ENCODE assay signal across 1 cellular context in the genomic region with DNA sequence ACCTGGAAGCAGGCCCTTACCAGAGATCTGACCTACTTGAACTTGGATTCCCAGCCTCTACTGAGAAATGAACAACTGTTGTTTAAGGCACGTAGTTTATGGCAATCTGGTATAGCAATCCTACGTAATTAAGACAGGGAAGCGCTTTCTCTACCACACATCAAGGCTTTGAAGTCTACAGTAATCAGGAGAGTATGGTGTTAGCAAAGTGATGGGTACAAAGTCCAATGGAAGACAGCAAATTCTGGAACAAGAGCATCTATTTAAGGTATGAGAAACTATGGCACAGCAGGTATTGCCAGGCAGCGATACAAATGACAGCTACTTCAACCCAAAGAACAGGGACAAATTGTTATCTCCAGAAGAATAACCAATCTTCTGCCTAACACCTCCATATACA.
TF ChIP-seq lines count a peak whose summit lies in the region.

No MANE protein-coding gene starts in this region.

TF ChIP-seq in HepG2, 621 proteins besides CTCF, POLR2A, EP300 and RAD21 (continues in another document):
- TF ChIP-seq FOXA3 (CRISPR knock-in tag; IDR thresholded peaks at IDR 0.05): 0 out of 2 replicates have a peak, but pooled peaks have one; percentile 45
- 0 out of 2 replicates have a peak, but pooled peaks have one; percentile 17 for TF ChIP-seq NCOA2 (CRISPR knock-in tag; IDR thresholded peaks at IDR 0.05)
- TF ChIP-seq, protein P1, sequence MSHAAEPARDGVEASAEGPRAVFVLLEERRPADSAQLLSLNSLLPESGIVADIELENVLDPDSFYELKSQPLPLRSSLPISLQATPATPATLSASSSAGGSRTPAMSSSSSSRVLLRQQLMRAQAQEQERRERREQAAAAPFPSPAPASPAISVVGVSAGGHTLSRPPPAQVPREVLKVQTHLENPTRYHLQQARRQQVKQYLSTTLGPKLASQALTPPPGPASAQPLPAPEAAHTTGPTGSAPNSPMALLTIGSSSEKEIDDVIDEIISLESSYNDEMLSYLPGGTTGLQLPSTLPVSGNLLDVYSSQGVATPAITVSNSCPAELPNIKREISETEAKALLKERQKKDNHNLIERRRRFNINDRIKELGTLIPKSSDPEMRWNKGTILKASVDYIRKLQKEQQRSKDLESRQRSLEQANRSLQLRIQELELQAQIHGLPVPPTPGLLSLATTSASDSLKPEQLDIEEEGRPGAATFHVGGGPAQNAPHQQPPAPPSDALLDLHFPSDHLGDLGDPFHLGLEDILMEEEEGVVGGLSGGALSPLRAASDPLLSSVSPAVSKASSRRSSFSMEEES (CRISPR knock-in tag; IDR thresholded peaks at IDR 0.05): no peak
- TF ChIP-seq ATF7-NPFF (CRISPR knock-in tag; IDR thresholded peaks at IDR 0.05; ENCODE audit: low read depth): no peak
- no peak for TF ChIP-seq ZNF282 (IDR thresholded peaks at IDR 0.05; ENCODE audit: partially characterized antibody)
- TF ChIP-seq, protein P2, sequence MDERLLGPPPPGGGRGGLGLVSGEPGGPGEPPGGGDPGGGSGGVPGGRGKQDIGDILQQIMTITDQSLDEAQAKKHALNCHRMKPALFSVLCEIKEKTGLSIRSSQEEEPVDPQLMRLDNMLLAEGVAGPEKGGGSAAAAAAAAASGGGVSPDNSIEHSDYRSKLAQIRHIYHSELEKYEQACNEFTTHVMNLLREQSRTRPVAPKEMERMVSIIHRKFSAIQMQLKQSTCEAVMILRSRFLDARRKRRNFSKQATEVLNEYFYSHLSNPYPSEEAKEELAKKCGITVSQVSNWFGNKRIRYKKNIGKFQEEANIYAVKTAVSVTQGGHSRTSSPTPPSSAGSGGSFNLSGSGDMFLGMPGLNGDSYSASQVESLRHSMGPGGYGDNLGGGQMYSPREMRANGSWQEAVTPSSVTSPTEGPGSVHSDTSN (CRISPR knock-in tag; IDR thresholded peaks at IDR 0.05): no peak
- TF ChIP-seq ZNF441 (CRISPR knock-in tag; IDR thresholded peaks at IDR 0.05; ENCODE audit: borderline replicate concordance): no peak
- TF ChIP-seq RBFOX2 (IDR thresholded peaks at IDR 0.05; ENCODE audit: low read depth, low read length): peak; percentile 75
- TF ChIP-seq MBD4 (IDR thresholded peaks at IDR 0.05; ENCODE audit: borderline replicate concordance, low read length): no peak
- TF ChIP-seq ZFP90 (CRISPR knock-in tag; IDR thresholded peaks at IDR 0.05; ENCODE audit: borderline replicate concordance): no peak
- TF ChIP-seq, protein P3, sequence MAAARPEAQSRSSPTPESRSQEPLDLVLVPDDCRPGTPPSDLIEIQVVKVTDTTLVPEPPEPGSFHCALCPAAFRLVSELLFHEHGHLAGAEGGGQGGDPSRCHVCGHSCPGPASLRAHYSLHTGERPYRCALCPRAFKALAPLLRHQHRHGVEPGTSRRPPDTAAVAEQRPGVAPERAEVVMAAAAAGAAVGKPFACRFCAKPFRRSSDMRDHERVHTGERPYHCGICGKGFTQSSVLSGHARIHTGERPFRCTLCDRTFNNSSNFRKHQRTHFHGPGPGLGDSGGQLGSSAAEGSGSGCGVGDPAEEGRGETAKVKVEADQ (CRISPR knock-in tag; IDR thresholded peaks at IDR 0.05; ENCODE audit: borderline replicate concordance): no peak
- TF ChIP-seq ZNF251 (CRISPR knock-in tag; IDR thresholded peaks at IDR 0.05): no peak
- no peak for TF ChIP-seq ZNF530 (CRISPR knock-in tag; IDR thresholded peaks at IDR 0.05; ENCODE audit: low read depth)
- TF ChIP-seq MTF1 (CRISPR knock-in tag; IDR thresholded peaks at IDR 0.05): no peak
- no peak for TF ChIP-seq NR3C1 (CRISPR knock-in tag; IDR thresholded peaks at IDR 0.05)
- no peak for TF ChIP-seq ZNF496 (CRISPR knock-in tag; IDR thresholded peaks at IDR 0.05; ENCODE audit: insufficient replicate concordance)
- TF ChIP-seq, protein P4, sequence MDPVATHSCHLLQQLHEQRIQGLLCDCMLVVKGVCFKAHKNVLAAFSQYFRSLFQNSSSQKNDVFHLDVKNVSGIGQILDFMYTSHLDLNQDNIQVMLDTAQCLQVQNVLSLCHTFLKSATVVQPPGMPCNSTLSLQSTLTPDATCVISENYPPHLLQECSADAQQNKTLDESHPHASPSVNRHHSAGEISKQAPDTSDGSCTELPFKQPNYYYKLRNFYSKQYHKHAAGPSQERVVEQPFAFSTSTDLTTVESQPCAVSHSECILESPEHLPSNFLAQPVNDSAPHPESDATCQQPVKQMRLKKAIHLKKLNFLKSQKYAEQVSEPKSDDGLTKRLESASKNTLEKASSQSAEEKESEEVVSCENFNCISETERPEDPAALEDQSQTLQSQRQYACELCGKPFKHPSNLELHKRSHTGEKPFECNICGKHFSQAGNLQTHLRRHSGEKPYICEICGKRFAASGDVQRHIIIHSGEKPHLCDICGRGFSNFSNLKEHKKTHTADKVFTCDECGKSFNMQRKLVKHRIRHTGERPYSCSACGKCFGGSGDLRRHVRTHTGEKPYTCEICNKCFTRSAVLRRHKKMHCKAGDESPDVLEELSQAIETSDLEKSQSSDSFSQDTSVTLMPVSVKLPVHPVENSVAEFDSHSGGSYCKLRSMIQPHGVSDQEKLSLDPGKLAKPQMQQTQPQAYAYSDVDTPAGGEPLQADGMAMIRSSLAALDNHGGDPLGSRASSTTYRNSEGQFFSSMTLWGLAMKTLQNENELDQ (CRISPR knock-in tag; IDR thresholded peaks at IDR 0.05; ENCODE audit: borderline replicate concordance): no peak
- no peak for TF ChIP-seq ZNF670 (CRISPR knock-in tag; IDR thresholded peaks at IDR 0.05; ENCODE audit: borderline replicate concordance)
- TF ChIP-seq MBNL3 (CRISPR knock-in tag; conservative IDR thresholded peaks at IDR 0.05): no peak
- TF ChIP-seq ZBTB21 (CRISPR knock-in tag; IDR thresholded peaks at IDR 0.05): no peak; the same call in 1 of the 2 replicates
- no peak for TF ChIP-seq ZNF577 (CRISPR knock-in tag; IDR thresholded peaks at IDR 0.05; ENCODE audit: borderline replicate concordance, low read depth)
- TF ChIP-seq ZNF383 (CRISPR knock-in tag; IDR thresholded peaks at IDR 0.05; ENCODE audit: borderline replicate concordance): no peak
- no peak for TF ChIP-seq ZNF256 (CRISPR knock-in tag; conservative IDR thresholded peaks at IDR 0.05)
- TF ChIP-seq, protein P5, sequence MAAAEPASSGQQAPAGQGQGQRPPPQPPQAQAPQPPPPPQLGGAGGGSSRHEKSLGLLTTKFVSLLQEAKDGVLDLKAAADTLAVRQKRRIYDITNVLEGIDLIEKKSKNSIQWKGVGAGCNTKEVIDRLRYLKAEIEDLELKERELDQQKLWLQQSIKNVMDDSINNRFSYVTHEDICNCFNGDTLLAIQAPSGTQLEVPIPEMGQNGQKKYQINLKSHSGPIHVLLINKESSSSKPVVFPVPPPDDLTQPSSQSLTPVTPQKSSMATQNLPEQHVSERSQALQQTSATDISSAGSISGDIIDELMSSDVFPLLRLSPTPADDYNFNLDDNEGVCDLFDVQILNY (CRISPR knock-in tag; conservative IDR thresholded peaks at IDR 0.05): no peak
- peak; percentile 12 for TF ChIP-seq YY1 (IDR thresholded peaks at IDR 0.05; ENCODE audit: insufficient read depth, insufficient replicate concordance, low read depth, low read length)
- TF ChIP-seq, protein P6, sequence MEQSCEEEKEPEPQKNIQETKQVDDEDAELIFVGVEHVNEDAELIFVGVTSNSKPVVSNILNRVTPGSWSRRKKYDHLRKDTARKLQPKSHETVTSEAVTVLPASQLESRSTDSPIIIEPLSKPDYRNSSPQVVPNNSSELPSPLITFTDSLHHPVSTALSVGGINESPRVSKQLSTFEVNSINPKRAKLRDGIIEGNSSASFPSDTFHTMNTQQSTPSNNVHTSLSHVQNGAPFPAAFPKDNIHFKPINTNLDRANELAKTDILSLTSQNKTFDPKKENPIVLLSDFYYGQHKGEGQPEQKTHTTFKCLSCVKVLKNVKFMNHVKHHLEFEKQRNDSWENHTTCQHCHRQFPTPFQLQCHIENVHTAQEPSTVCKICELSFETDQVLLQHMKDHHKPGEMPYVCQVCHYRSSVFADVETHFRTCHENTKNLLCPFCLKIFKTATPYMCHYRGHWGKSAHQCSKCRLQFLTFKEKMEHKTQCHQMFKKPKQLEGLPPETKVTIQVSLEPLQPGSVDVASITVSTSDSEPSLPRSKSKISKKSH (CRISPR knock-in tag; IDR thresholded peaks at IDR 0.05; ENCODE audit: borderline replicate concordance): no peak
- TF ChIP-seq ZSCAN30 (CRISPR knock-in tag; IDR thresholded peaks at IDR 0.05): no peak
- TF ChIP-seq CBFB (CRISPR knock-in tag; IDR thresholded peaks at IDR 0.05): no peak
- TF ChIP-seq, protein P7, sequence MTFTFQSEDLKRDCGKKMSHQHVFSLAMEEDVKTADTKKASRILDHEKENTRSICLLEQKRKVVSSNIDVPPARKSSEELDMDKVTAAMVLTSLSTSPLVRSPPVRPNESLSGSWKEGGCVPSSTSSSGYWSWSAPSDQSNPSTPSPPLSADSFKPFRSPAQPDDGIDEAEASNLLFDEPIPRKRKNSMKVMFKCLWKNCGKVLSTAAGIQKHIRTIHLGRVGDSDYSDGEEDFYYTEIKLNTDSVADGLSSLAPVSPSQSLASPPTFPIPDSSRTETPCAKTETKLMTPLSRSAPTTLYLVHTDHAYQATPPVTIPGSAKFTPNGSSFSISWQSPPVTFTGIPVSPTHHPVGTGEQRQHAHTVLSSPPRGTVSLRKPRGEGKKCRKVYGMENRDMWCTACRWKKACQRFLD (CRISPR knock-in tag; IDR thresholded peaks at IDR 0.05; ENCODE audit: borderline replicate concordance): no peak
- no peak for TF ChIP-seq GLI4 (CRISPR knock-in tag; IDR thresholded peaks at IDR 0.05; ENCODE audit: borderline replicate concordance)
- TF ChIP-seq ZNF317 (CRISPR knock-in tag; IDR thresholded peaks at IDR 0.05): 0 out of 2 replicates have a peak, but pooled peaks have one; percentile 9
- TF ChIP-seq ZNF343 (CRISPR knock-in tag; IDR thresholded peaks at IDR 0.05): 0 out of 2 replicates have a peak, but pooled peaks have one; percentile 7
- TF ChIP-seq NFRKB (IDR thresholded peaks at IDR 0.05): no peak
- TF ChIP-seq ZKSCAN5 (CRISPR knock-in tag; IDR thresholded peaks at IDR 0.05): no peak
- no peak for TF ChIP-seq ZNF468 (CRISPR knock-in tag; IDR thresholded peaks at IDR 0.05)
- TF ChIP-seq MEF2D (CRISPR knock-in tag; IDR thresholded peaks at IDR 0.05): no peak
- TF ChIP-seq, protein P8, sequence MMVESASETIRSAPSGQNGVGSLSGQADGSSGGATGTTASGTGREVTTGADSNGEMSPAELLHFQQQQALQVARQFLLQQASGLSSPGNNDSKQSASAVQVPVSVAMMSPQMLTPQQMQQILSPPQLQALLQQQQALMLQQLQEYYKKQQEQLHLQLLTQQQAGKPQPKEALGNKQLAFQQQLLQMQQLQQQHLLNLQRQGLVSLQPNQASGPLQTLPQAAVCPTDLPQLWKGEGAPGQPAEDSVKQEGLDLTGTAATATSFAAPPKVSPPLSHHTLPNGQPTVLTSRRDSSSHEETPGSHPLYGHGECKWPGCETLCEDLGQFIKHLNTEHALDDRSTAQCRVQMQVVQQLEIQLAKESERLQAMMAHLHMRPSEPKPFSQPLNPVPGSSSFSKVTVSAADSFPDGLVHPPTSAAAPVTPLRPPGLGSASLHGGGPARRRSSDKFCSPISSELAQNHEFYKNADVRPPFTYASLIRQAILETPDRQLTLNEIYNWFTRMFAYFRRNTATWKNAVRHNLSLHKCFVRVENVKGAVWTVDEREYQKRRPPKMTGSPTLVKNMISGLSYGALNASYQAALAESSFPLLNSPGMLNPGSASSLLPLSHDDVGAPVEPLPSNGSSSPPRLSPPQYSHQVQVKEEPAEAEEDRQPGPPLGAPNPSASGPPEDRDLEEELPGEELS (CRISPR knock-in tag; IDR thresholded peaks at IDR 0.05): 0 out of 2 replicates have a peak, but pooled peaks have one; percentile 55
- TF ChIP-seq GFI1 (CRISPR knock-in tag; IDR thresholded peaks at IDR 0.05; ENCODE audit: borderline replicate concordance): no peak
- no peak for TF ChIP-seq ZFYVE20 (CRISPR knock-in tag; IDR thresholded peaks at IDR 0.05; ENCODE audit: borderline replicate concordance, low read depth)
- TF ChIP-seq HNRNPL (IDR thresholded peaks at IDR 0.05; ENCODE audit: low read depth, low read length): no peak
- TF ChIP-seq ELF1 (CRISPR knock-in tag; IDR thresholded peaks at IDR 0.05): no peak
- TF ChIP-seq ZNF543 (CRISPR knock-in tag; IDR thresholded peaks at IDR 0.05): no peak
- 0 out of 2 replicates have a peak, but pooled peaks have one; percentile 36 for TF ChIP-seq SIN3B (IDR thresholded peaks at IDR 0.05; ENCODE audit: low read length)
- no peak for TF ChIP-seq ZNF879 (CRISPR knock-in tag; IDR thresholded peaks at IDR 0.05)
- TF ChIP-seq, protein P9, sequence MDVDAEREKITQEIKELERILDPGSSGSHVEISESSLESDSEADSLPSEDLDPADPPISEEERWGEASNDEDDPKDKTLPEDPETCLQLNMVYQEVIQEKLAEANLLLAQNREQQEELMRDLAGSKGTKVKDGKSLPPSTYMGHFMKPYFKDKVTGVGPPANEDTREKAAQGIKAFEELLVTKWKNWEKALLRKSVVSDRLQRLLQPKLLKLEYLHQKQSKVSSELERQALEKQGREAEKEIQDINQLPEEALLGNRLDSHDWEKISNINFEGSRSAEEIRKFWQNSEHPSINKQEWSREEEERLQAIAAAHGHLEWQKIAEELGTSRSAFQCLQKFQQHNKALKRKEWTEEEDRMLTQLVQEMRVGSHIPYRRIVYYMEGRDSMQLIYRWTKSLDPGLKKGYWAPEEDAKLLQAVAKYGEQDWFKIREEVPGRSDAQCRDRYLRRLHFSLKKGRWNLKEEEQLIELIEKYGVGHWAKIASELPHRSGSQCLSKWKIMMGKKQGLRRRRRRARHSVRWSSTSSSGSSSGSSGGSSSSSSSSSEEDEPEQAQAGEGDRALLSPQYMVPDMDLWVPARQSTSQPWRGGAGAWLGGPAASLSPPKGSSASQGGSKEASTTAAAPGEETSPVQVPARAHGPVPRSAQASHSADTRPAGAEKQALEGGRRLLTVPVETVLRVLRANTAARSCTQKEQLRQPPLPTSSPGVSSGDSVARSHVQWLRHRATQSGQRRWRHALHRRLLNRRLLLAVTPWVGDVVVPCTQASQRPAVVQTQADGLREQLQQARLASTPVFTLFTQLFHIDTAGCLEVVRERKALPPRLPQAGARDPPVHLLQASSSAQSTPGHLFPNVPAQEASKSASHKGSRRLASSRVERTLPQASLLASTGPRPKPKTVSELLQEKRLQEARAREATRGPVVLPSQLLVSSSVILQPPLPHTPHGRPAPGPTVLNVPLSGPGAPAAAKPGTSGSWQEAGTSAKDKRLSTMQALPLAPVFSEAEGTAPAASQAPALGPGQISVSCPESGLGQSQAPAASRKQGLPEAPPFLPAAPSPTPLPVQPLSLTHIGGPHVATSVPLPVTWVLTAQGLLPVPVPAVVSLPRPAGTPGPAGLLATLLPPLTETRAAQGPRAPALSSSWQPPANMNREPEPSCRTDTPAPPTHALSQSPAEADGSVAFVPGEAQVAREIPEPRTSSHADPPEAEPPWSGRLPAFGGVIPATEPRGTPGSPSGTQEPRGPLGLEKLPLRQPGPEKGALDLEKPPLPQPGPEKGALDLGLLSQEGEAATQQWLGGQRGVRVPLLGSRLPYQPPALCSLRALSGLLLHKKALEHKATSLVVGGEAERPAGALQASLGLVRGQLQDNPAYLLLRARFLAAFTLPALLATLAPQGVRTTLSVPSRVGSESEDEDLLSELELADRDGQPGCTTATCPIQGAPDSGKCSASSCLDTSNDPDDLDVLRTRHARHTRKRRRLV (CRISPR knock-in tag; IDR thresholded peaks at IDR 0.05): no peak
- TF ChIP-seq ZNF724P (CRISPR knock-in tag; IDR thresholded peaks at IDR 0.05; ENCODE audit: borderline replicate concordance): no peak
- no peak for TF ChIP-seq ZNF816 (CRISPR knock-in tag; IDR thresholded peaks at IDR 0.05; ENCODE audit: borderline replicate concordance)
